Comparison of ENCODE assay signal across 18 cellular contexts in genomic region chr7:79286181-79286580, GRCh38.
"Had no signal": no experiment of that assay in that cellular context is flagged by ENCODE, and none has a peak within 500 bp of the region (broad histone marks: within the 10 kb centered on the region; RNA-seq: fewer than 3 reads in every experiment).

No MANE protein-coding gene starts in this region.

- H3K4me2 ChIP-seq: SK-N-SH had no signal

- H3K4me3 Mint-ChIP-seq: T-helper 17 cell had no signal

- H3K9me3 ChIP-seq: SK-N-SH had no signal

- H3K9ac ChIP-seq: SK-N-SH had no signal

- ATAC-seq: T-helper 17 cell had no signal

- H3K27me3 Mint-ChIP-seq: T-helper 17 cell had no signal

- FAIRE-seq: HTR-8/SVneo had no signal

- H3K27ac Mint-ChIP-seq: T-helper 17 cell had no signal

- H3K27ac ChIP-seq: HL-60, RWPE1 had no signal

- H3K4me1 Mint-ChIP-seq: T-helper 17 cell had no signal

- DNase-seq: KBM-7, NCI-H1048, NCI-H1105, NCI-H1436 treated with DMSO at 0.1 percent for 48 hours, NCI-H1694, NCI-H187 treated with DMSO at 0.1 percent for 48 hours, NCI-H2029 treated with DMSO at 0.1 percent for 48 hours, NCI-H2227 treated with DMSO at 0.1 percent for 48 hours, NCI-H524, NCI-H526 treated with DMSO at 0.1 percent for 48 hours, NCI-H82, SHP77, SK-N-SH, T-helper 1 cell, T-helper 17 cell had no signal

- H3K9me2 ChIP-seq: SK-N-SH had no signal
